Comparison of ENCODE assay signal across 19 cellular contexts in the genomic region with DNA sequence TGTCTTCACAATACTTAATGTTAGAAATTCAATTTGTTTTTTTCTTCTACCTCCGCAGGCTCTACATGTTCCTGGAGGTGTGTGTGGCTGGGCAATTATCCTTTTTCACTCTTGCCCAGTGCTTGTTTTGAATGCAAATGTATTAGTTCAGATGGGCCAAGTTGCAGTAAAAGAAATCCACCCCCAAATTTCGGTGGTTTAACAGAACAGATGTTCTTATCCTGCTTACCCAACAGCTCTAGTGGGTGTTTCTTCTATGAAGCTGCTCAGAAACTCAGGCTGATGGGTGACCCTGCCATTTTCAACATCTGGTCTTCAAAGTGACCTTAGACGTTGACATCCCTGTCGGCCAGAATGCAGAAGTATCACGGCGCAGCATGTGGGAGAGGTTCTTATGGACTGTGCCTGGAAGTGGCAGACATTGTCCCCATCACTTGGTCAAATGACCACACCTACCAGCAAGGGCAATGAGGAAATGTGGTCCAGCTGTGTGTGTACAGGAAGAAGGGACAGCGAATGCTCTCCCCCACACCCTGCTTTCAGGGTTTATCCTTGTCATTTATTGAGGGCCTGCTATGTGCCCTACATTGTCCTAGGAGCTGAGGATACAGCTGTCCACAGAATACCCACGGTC.
"Had no signal": no experiment of that assay in that cellular context is flagged by ENCODE, and none has a peak within 500 bp of the region (broad histone marks: within the 10 kb centered on the region; RNA-seq: fewer than 3 reads in every experiment).

No MANE protein-coding gene starts in this region.

- H3K36me3 Mint-ChIP-seq: activated CD8-positive, alpha-beta memory T cell treated with anti-CD3 and anti-CD28 coated beads, Interleukin-2, amount 10 ng/mL, durations not matched to agents 7 days and 5 days; activated naive CD8-positive, alpha-beta T cell treated with anti-CD3 and anti-CD28 coated beads, Interleukin-2, amount 10 ng/mL, durations not matched to agents 7 days and 5 days; immature natural killer cell had no signal

- H3K4me1 ChIP-seq: uterus had no signal

- H3K9me3 Mint-ChIP-seq: nephron; stimulated activated naive CD8-positive, alpha-beta T cell treated with anti-CD3 and anti-CD28 coated beads, Interleukin-15, amount 100 ng/mL, for 72 hours had no signal

- H3K4me3 Mint-ChIP-seq: activated CD8-positive, alpha-beta memory T cell treated with anti-CD3 and anti-CD28 coated beads, Interleukin-2, amount 10 ng/mL, durations not matched to agents 7 days and 5 days; activated naive CD8-positive, alpha-beta T cell treated with anti-CD3 and anti-CD28 coated beads, Interleukin-2, amount 10 ng/mL, durations not matched to agents 7 days and 5 days; activated T-cell treated with anti-CD3 and anti-CD28 coated beads, Interleukin-2, amount 50 U/mL, for 24 hours; immature natural killer cell; nephron; stimulated activated naive CD8-positive, alpha-beta T cell treated with anti-CD3 and anti-CD28 coated beads, Interleukin-15, amount 100 ng/mL, for 72 hours had no signal

- H3K27ac Mint-ChIP-seq: activated CD8-positive, alpha-beta memory T cell treated with anti-CD3 and anti-CD28 coated beads, Interleukin-2, amount 10 ng/mL, durations not matched to agents 7 days and 5 days; activated naive CD8-positive, alpha-beta T cell treated with anti-CD3 and anti-CD28 coated beads, Interleukin-2, amount 10 ng/mL, durations not matched to agents 7 days and 5 days; activated T-cell treated with anti-CD3 and anti-CD28 coated beads, Interleukin-2, amount 50 U/mL, for 24 hours; immature natural killer cell; nephron; stimulated activated naive CD8-positive, alpha-beta T cell treated with anti-CD3 and anti-CD28 coated beads, Interleukin-15, amount 100 ng/mL, for 72 hours had no signal

- H3K4me3 ChIP-seq: lung, thoracic aorta, uterus had no signal

- H3K36me3 ChIP-seq: thoracic aorta, uterus had no signal

- H3K9me3 ChIP-seq: psoas muscle, thoracic aorta, uterus had no signal

- DNase-seq: activated CD8-positive, alpha-beta memory T cell treated with anti-CD3 and anti-CD28 coated beads, Interleukin-2, amount 10 ng/mL, durations not matched to agents 7 days and 5 days; activated gamma-delta T cell; activated naive CD8-positive, alpha-beta T cell treated with anti-CD3 and anti-CD28 coated beads, Interleukin-2, amount 10 ng/mL, durations not matched to agents 7 days and 5 days; activated T-cell treated with anti-CD3 and anti-CD28 coated beads, Interleukin-2, amount 50 U/mL, for 24 hours; anterior cingulate cortex; glutamatergic neuron; immature natural killer cell; left cardiac atrium; psoas muscle; stimulated activated CD4-positive, alpha-beta T cell treated with anti-CD3 and anti-CD28 coated beads, Interleukin-12 subunit alpha, Interleukin-12 subunit beta, amount 100 ng/mL, for 4 hours; stimulated activated CD4-positive, alpha-beta T cell treated with anti-CD3 and anti-CD28 coated beads, Interleukin-2, amount 100 ng/mL, for 48 hours; stimulated activated CD8-positive, alpha-beta memory T cell treated with anti-CD3 and anti-CD28 coated beads, Interleukin-4, amount 100 ng/mL, for 48 hours; stimulated activated naive CD8-positive, alpha-beta T cell treated with anti-CD3 and anti-CD28 coated beads, Interleukin-15, amount 100 ng/mL, for 72 hours; uterus had no signal

- H3K27me3 ChIP-seq: uterus had no signal

- ATAC-seq: activated CD8-positive, alpha-beta memory T cell treated with anti-CD3 and anti-CD28 coated beads, Interleukin-2, amount 10 ng/mL, durations not matched to agents 7 days and 5 days; esophagus mucosa; left cardiac atrium; sciatic nerve; stimulated activated naive CD8-positive, alpha-beta T cell treated with anti-CD3 and anti-CD28 coated beads, Interleukin-15, amount 100 ng/mL, for 72 hours had no signal

- H3K4me1 Mint-ChIP-seq: stimulated activated naive CD8-positive, alpha-beta T cell treated with anti-CD3 and anti-CD28 coated beads, Interleukin-15, amount 100 ng/mL, for 72 hours had no signal
